ENCODE assay signal across 30 cellular contexts in the genomic region with DNA sequence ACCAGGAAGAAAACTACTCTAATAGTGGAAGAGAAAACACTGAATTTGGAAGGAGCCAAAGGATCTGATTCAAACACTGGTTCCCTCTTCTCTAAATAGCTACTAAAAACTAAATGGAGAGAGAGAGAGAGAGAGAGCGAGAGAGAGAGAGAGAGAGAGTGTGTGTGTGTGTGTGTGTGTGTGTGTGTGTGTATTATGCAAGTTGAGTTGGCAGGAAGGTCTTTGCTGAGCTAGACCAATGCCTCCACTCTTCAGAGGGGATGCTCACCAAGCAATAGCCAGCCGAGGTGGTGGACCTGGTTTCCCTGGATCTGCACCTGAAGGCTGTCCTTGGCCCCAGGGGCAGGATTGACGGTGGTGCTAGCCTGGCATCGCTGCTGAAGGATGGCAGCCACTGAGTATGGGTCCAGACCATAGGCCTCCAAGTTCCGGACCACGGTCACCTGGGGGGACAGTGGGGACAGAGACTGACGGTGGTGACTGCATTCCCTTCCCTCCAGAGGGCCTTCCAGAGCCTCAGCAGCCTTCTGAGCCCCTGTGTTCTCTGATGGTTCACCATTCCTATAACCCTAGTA. TPM values are rescaled to one million over a fixed set of nuclear protein-coding genes. Genes with fewer than 3 reads are reported as not detected.
DNase-seq lines count a peak whose midpoint lies in the region; ATAC-seq and TF ChIP-seq lines count a peak whose summit lies in the region.
"Had no signal": no experiment of that assay in that cellular context is flagged by ENCODE, and none has a peak within 500 bp of the region (broad histone marks: within the 10 kb centered on the region; RNA-seq: fewer than 3 reads in every experiment).

No MANE protein-coding gene starts in this region.

- no peaks in the 10 kb centered on the region for H3K9me3 Mint-ChIP-seq in activated naive CD4-positive, alpha-beta T cell treated with anti-CD3 and anti-CD28 coated beads, Interleukin-2, amount 50 U/mL, for 24 hours
- H3K9me3 Mint-ChIP-seq in effector memory CD8-positive, alpha-beta T cell: no peaks in the 10 kb centered on the region
- no peaks in the 10 kb centered on the region for H3K9me3 Mint-ChIP-seq in stimulated activated effector memory CD8-positive, alpha-beta T cell treated with anti-CD3 and anti-CD28 coated beads, Interleukin-12 subunit alpha, Interleukin-12 subunit beta, amount 100 ng/mL, for 72 hours
- H3K9me3 Mint-ChIP-seq: mesothelial cell of epicardium, nephron progenitor cell had no signal

- H3K27ac ChIP-seq in tibial artery: no peak overlapping the region
- H3K27ac ChIP-seq in lower lobe of right lung: no peak overlapping the region
- H3K27ac ChIP-seq: brain microvascular endothelial cell, esophagus muscularis mucosa, left ventricle myocardium inferior, ovary, RWPE1, stomach, transverse colon, WERI-Rb-1 had no signal

- H3K4me3 ChIP-seq in tibial artery (no peak overlapping the region), lower lobe of right lung (no peak overlapping the region)
- H3K4me3 ChIP-seq: BLaER1 treated with 17β-estradiol and CSF1 and Interleukin-3, amounts not matched to agents 10 nM and 100 nM; esophagus muscularis mucosa; left ventricle myocardium inferior; ovary; stomach; transverse colon had no signal

- no peaks in the 10 kb centered on the region for H3K27me3 Mint-ChIP-seq in activated naive CD4-positive, alpha-beta T cell treated with anti-CD3 and anti-CD28 coated beads, Interleukin-2, amount 50 U/mL, for 24 hours
- no peaks in the 10 kb centered on the region for H3K27me3 Mint-ChIP-seq in T-helper 17 cell
- no peaks in the 10 kb centered on the region for H3K27me3 Mint-ChIP-seq in effector memory CD8-positive, alpha-beta T cell

- intact Hi-C loops in tibial artery (cut with DNase I; ENCODE audit: low total_unique reads): no loop called here
- intact Hi-C loops in lower lobe of right lung (cut with DNase I): no loop called here

- ATAC-seq in T-helper 17 cell (no peak), GM18870 (IDR thresholded peaks at IDR 0.05; ENCODE audit: unreplicated experiment) (no peak), lower lobe of right lung (no peak)
- no peak for ATAC-seq in effector memory CD8-positive, alpha-beta T cell (replicated peaks)
- ATAC-seq in stimulated activated effector memory CD8-positive, alpha-beta T cell treated with anti-CD3 and anti-CD28 coated beads, Interleukin-12 subunit alpha, Interleukin-12 subunit beta, amount 100 ng/mL, for 72 hours: no peak
- ATAC-seq: right cardiac atrium had no signal

- DNase-seq in activated naive CD4-positive, alpha-beta T cell (lab: John Stamatoyannopoulos, UW): no peak
- DNase-seq in T-helper 17 cell: no peak
- DNase-seq in effector memory CD8-positive, alpha-beta T cell: no peak
- DNase-seq in stimulated activated effector memory CD8-positive, alpha-beta T cell treated with anti-CD3 and anti-CD28 coated beads, Interleukin-12 subunit alpha, Interleukin-12 subunit beta, amount 100 ng/mL, for 72 hours (ENCODE audit: low spot score in 2 of 2): no peak
- DNase-seq in tibial artery: no peak
- DNase-seq in lower lobe of right lung: no peak
- DNase-seq: activated CD4-positive, alpha-beta T cell treated with anti-CD3 and anti-CD28 coated beads, Interleukin-2, amount 50 U/mL, for 48 hours; activated T-cell treated with anti-CD3 and anti-CD28 coated beads, Interleukin-2, amount 50 U/mL, for 48 hours; brain microvascular endothelial cell; foreskin melanocyte; hypothalamus; left ventricle myocardium inferior; NCI-H1417; NCI-H2081; NCI-H82; nephron progenitor cell; ovary; right cardiac atrium; SK-N-SH; stimulated activated CD4-positive, alpha-beta T cell treated with anti-CD3 and anti-CD28 coated beads, Interleukin-12 subunit alpha, Interleukin-12 subunit beta, amount 100 ng/mL, for 4 hours; stimulated activated CD4-positive, alpha-beta T cell treated with anti-CD3 and anti-CD28 coated beads, Interleukin-4, amount 100 ng/mL, for 24 hours; stomach; transverse colon; WERI-Rb-1 had no signal

- H3K36me3 Mint-ChIP-seq in activated naive CD4-positive, alpha-beta T cell treated with anti-CD3 and anti-CD28 coated beads, Interleukin-2, amount 50 U/mL, for 24 hours: peaks cover 28% of the 10 kb centered on the region
- H3K36me3 Mint-ChIP-seq in T-helper 17 cell (ENCODE audit: low read depth): peaks cover 6% of the 10 kb centered on the region
- peaks cover 88% of the 10 kb centered on the region for H3K36me3 Mint-ChIP-seq in effector memory CD8-positive, alpha-beta T cell (ENCODE audit: insufficient read depth)
- peaks cover 100% of the 10 kb centered on the region for H3K36me3 Mint-ChIP-seq in stimulated activated effector memory CD8-positive, alpha-beta T cell treated with anti-CD3 and anti-CD28 coated beads, Interleukin-12 subunit alpha, Interleukin-12 subunit beta, amount 100 ng/mL, for 72 hours

- H3K4me1 ChIP-seq in tibial artery (peaks cover 0 to 5% (median 0%) of the 10 kb centered on the region in 4 donors), lower lobe of right lung (peaks cover 12% of the 10 kb centered on the region)

- H3K36me3 ChIP-seq in tibial artery (peaks cover 62 to 98% (median 83%) of the 10 kb centered on the region in 3 donors), lower lobe of right lung (peaks cover 93% of the 10 kb centered on the region)
- H3K36me3 ChIP-seq: ovary had no signal

- H3K4me3 Mint-ChIP-seq in activated naive CD4-positive, alpha-beta T cell treated with anti-CD3 and anti-CD28 coated beads, Interleukin-2, amount 50 U/mL, for 24 hours: no peak overlapping the region
- peak overlapping the region; percentile 53 for H3K4me3 Mint-ChIP-seq in T-helper 17 cell
- no peak overlapping the region for H3K4me3 Mint-ChIP-seq in effector memory CD8-positive, alpha-beta T cell
- no peak overlapping the region for H3K4me3 Mint-ChIP-seq in stimulated activated effector memory CD8-positive, alpha-beta T cell treated with anti-CD3 and anti-CD28 coated beads, Interleukin-12 subunit alpha, Interleukin-12 subunit beta, amount 100 ng/mL, for 72 hours
- H3K4me3 Mint-ChIP-seq: mesothelial cell of epicardium, nephron progenitor cell had no signal

- peaks cover 47% of the 10 kb centered on the region for H3K4me1 Mint-ChIP-seq in activated naive CD4-positive, alpha-beta T cell treated with anti-CD3 and anti-CD28 coated beads, Interleukin-2, amount 50 U/mL, for 24 hours
- peaks cover 38% of the 10 kb centered on the region for H3K4me1 Mint-ChIP-seq in T-helper 17 cell
- H3K4me1 Mint-ChIP-seq in effector memory CD8-positive, alpha-beta T cell (ENCODE audit: low read depth in 2 of 2): peaks cover 29 to 42% of the 10 kb centered on the region in 2 donors
- H3K4me1 Mint-ChIP-seq in stimulated activated effector memory CD8-positive, alpha-beta T cell treated with anti-CD3 and anti-CD28 coated beads, Interleukin-12 subunit alpha, Interleukin-12 subunit beta, amount 100 ng/mL, for 72 hours: peaks cover 47% of the 10 kb centered on the region

- H3K27ac Mint-ChIP-seq in activated naive CD4-positive, alpha-beta T cell treated with anti-CD3 and anti-CD28 coated beads, Interleukin-2, amount 50 U/mL, for 24 hours: peak overlapping the region; percentile 84
- peak overlapping the region; percentile 100 for H3K27ac Mint-ChIP-seq in T-helper 17 cell
- H3K27ac Mint-ChIP-seq in effector memory CD8-positive, alpha-beta T cell: peak overlapping the region; percentile 5 to 47
- H3K27ac Mint-ChIP-seq in stimulated activated effector memory CD8-positive, alpha-beta T cell treated with anti-CD3 and anti-CD28 coated beads, Interleukin-12 subunit alpha, Interleukin-12 subunit beta, amount 100 ng/mL, for 72 hours: peak overlapping the region; percentile 99
- H3K27ac Mint-ChIP-seq: mesothelial cell of epicardium, nephron progenitor cell had no signal

- H3K9me3 ChIP-seq in T-helper 17 cell (ENCODE audit: control insufficient read depth, low read length, poor library complexity, severe bottlenecking) (no peaks in the 10 kb centered on the region), tibial artery (no peaks in the 10 kb centered on the region), lower lobe of right lung (no peaks in the 10 kb centered on the region)
- H3K9me3 ChIP-seq: BLaER1 treated with 17β-estradiol and CSF1 and Interleukin-3, amounts not matched to agents 10 nM and 100 nM; esophagus muscularis mucosa; left ventricle myocardium inferior; ovary; SK-N-SH; stomach; transverse colon had no signal

- no peak for TF ChIP-seq CTCF in tibial artery (IDR thresholded peaks at IDR 0.05)
- TF ChIP-seq CTCF in lower lobe of right lung (IDR thresholded peaks at IDR 0.05): no peak

- no peaks in the 10 kb centered on the region for H3K27me3 ChIP-seq in tibial artery
- H3K27me3 ChIP-seq in lower lobe of right lung (ENCODE audit: low read depth): no peaks in the 10 kb centered on the region
- H3K27me3 ChIP-seq: BLaER1 treated with 17β-estradiol and CSF1 and Interleukin-3, amounts not matched to agents 10 nM and 100 nM; brain microvascular endothelial cell; esophagus muscularis mucosa; ovary; stomach; transverse colon had no signal

RNA-seq across cellular contexts. Expression of a gene that starts 18.8 kb away (rescaled TPM):
- total RNA-seq in T-helper 17 cell (10 to 100 TPM; 43.6 to 45.4 TPM), lower lobe of right lung (47.0 TPM)

RNA-seq across cellular contexts. Expression of a gene that starts 41.9 kb away (rescaled TPM):
- total RNA-seq in T-helper 17 cell (1 to 10 TPM; 3.0 to 3.6 TPM), lower lobe of right lung (6.4 TPM)

Comparison
In these comparisons a context has a peak if more than half of its experiments do, and no peak if none do; other contexts are left out.
1. H3K27ac Mint-ChIP-seq: peak in every context shown above with its lines; median percentile 100 in T-helper 17 cell; 99 in stimulated activated effector memory CD8-positive, alpha-beta T cell treated with anti-CD3 and anti-CD28 coated beads, Interleukin-12 subunit alpha, Interleukin-12 subunit beta, amount 100 ng/mL, for 72 hours; 84 in activated naive CD4-positive, alpha-beta T cell treated with anti-CD3 and anti-CD28 coated beads, Interleukin-2, amount 50 U/mL, for 24 hours; 26 in effector memory CD8-positive, alpha-beta T cell.